Comparison of ENCODE assay signal across 13 cellular contexts in the genomic region with DNA sequence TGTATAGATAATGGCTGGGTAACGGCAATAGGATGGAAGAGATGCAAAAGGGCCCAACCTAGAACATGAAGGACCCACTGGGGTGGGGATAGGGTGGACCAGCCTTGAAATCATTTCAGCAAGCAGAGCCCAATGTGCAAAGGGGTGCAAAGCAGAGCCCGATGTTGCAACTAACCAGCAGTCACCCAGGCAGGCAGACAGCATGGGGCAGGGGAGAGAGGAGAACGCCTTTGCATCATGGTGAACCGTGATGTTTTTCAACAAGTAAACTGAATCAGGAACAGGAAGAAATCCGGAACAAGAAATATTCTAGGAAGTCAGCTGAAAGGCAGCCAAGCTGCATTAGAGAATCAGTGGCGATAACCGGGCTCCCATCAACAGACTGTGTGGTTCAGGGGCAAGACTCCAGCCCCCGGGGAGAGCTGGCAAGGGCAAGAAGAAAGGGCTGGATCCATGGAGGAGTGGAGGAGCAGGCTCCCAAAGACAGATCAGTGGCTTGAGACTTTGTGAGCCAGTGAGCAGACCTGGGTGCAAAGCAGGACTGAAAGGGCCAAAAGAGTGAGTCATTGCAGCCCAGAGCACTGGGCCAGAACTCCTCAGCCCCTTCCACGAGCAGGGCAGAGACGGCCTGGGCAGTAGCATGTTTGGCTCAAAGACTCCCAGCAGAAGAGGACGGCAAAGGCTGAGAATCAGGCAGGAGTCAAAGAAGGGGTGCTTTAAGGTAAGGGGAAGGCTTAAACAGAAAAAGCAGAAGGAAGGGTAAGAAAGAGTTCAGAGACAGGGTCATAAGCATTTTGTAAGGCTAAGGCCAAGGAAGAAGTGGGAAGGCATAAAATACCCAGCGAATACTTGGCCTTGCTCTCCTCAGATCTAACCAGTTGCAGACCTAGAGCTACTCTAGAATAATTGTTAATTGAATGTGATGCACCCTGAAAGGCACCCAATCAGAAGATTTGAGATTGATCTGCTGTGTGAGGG.
A peak's percentile ranks its signal among the peaks of the same experiment; 100 is the strongest.
DNase-seq lines count a peak whose midpoint lies in the region; ATAC-seq and TF ChIP-seq lines count a peak whose summit lies in the region.
"Had no signal": no experiment of that assay in that cellular context is flagged by ENCODE, and none has a peak within 500 bp of the region (broad histone marks: within the 10 kb centered on the region; RNA-seq: fewer than 3 reads in every experiment).

No MANE protein-coding gene starts in this region.

- POLR2A ChIA-PET in SK-N-SH (lab: Yijun Ruan, JAX): no interaction called here

- H4K20me1 ChIP-seq in SK-N-SH (ENCODE audit: insufficient read depth) (no peaks in the 10 kb centered on the region), osteoblast (ENCODE audit: insufficient read depth, low read length) (no peaks in the 10 kb centered on the region)

- H3K4me2 ChIP-seq in SK-N-SH: no peak overlapping the region
- H3K4me2 ChIP-seq in osteoblast (ENCODE audit: insufficient read depth, low read length): no peak overlapping the region

- H2AFZ ChIP-seq in SK-N-SH (ENCODE audit: low read depth) (no peak overlapping the region), osteoblast (ENCODE audit: low read length) (peak overlapping the region; percentile 6)

- H3K9me2 ChIP-seq in SK-N-SH: no peaks in the 10 kb centered on the region

- peaks cover 3% of the 10 kb centered on the region for H3K27me3 Mint-ChIP-seq in activated naive CD4-positive, alpha-beta T cell treated with anti-CD3 and anti-CD28 coated beads for 36 hours (ENCODE audit: low read depth)

- H3K9me3 ChIP-seq in SK-N-SH: 0 out of 2 replicates have a peak, but pooled peaks cover 5% of the 10 kb centered on the region
- H3K9me3 ChIP-seq in gastroesophageal sphincter: peaks cover 0 to 6% (median 0%) of the 10 kb centered on the region in 3 donors
- no peaks in the 10 kb centered on the region for H3K9me3 ChIP-seq in osteoblast (ENCODE audit: low read depth, low read length)

- H3K4me1 Mint-ChIP-seq in activated naive CD4-positive, alpha-beta T cell treated with anti-CD3 and anti-CD28 coated beads for 36 hours (ENCODE audit: low read depth): no peaks in the 10 kb centered on the region
- H3K4me1 Mint-ChIP-seq: naive B cell had no signal

- H3K36me3 ChIP-seq in SK-N-SH (replicated peaks in 1 of 2; ENCODE audit: control insufficient read depth in 1 of 2, insufficient read depth in 2 of 2, low read length in 1 of 2): no peaks in the 10 kb centered on the region
- H3K36me3 ChIP-seq in gastroesophageal sphincter: no peaks in the 10 kb centered on the region
- no peaks in the 10 kb centered on the region for H3K36me3 ChIP-seq in osteoblast (ENCODE audit: insufficient read depth, low read length)

- WGBS in SK-N-SH (ENCODE audit: low lambda C conversion rate): 36% methylated on average over 12 of the region's 12 CpGs
- WGBS in gastroesophageal sphincter (ENCODE audit: low coverage in 1 of 2), 2 donors: 56 to 60% methylated on average over 6 to 12 of the region's 12 CpGs

- DNase-seq in AG08395 (ENCODE audit: low spot score) (peak; percentile 25), SK-N-SH (no peak), osteoblast (ENCODE audit: insufficient read length, low spot score, missing footprints) (no peak), cerebellar nuclear complex (lab: John Stamatoyannopoulos, UW) (no peak), G401 (ENCODE audit: low spot score) (no peak)
- no peak for DNase-seq in activated naive CD4-positive, alpha-beta T cell treated with anti-CD3 and anti-CD28 coated beads for 36 hours
- DNase-seq: activated CD4-positive, alpha-beta T cell treated with anti-CD3 and anti-CD28 coated beads, Interleukin-2, amount 50 U/mL, for 48 hours; naive B cell; NK-92 treated with Interleukin-12 subunit alpha and Interleukin-12 subunit beta, amount 100 ng/mL, for 24 hours had no signal

- intact Hi-C loops in activated naive CD4-positive, alpha-beta T cell treated with anti-CD3 and anti-CD28 coated beads for 36 hours (cut with micrococcal nuclease): no loop called here

- TF ChIP-seq RAD21 in SK-N-SH (IDR thresholded peaks at IDR 0.05; ENCODE audit: low read length): no peak

- H3K27ac Mint-ChIP-seq in activated naive CD4-positive, alpha-beta T cell treated with anti-CD3 and anti-CD28 coated beads for 36 hours: no peak overlapping the region
- H3K27ac Mint-ChIP-seq: activated naive CD8-positive, alpha-beta T cell; naive B cell; stimulated activated naive CD8-positive, alpha-beta T cell treated with anti-CD3 and anti-CD28 coated beads, Interleukin-15, Interleukin-2, amounts not matched to agents 100 ng/mL and 50 ng/mL, for 24 hours had no signal

- H3K36me3 Mint-ChIP-seq in activated naive CD4-positive, alpha-beta T cell treated with anti-CD3 and anti-CD28 coated beads for 36 hours (ENCODE audit: low read depth): no peaks in the 10 kb centered on the region
- H3K36me3 Mint-ChIP-seq: activated naive CD8-positive, alpha-beta T cell; naive B cell had no signal

- no peak for TF ChIP-seq POLR2A in gastroesophageal sphincter (IDR thresholded peaks at IDR 0.05)

- H3K9me3 Mint-ChIP-seq in activated naive CD4-positive, alpha-beta T cell treated with anti-CD3 and anti-CD28 coated beads for 36 hours: no peaks in the 10 kb centered on the region
- H3K9me3 Mint-ChIP-seq: naive B cell; stimulated activated naive CD8-positive, alpha-beta T cell treated with anti-CD3 and anti-CD28 coated beads, Interleukin-15, Interleukin-2, amounts not matched to agents 100 ng/mL and 50 ng/mL, for 24 hours had no signal

- no peaks in the 10 kb centered on the region for H3K27me3 ChIP-seq in SK-N-SH (ENCODE audit: insufficient read depth)
- H3K27me3 ChIP-seq in gastroesophageal sphincter: no peaks in the 10 kb centered on the region
- peaks cover 9% of the 10 kb centered on the region for H3K27me3 ChIP-seq in osteoblast (ENCODE audit: insufficient read depth, low read length)

- H3K79me2 ChIP-seq in SK-N-SH (ENCODE audit: insufficient read depth) (no peaks in the 10 kb centered on the region), osteoblast (ENCODE audit: insufficient read depth, low read length) (no peaks in the 10 kb centered on the region)

- H3F3A ChIP-seq in SK-N-SH (replicated peaks; ENCODE audit: insufficient read depth): no peaks in the 10 kb centered on the region

- no peak overlapping the region for H3K4me3 Mint-ChIP-seq in activated naive CD4-positive, alpha-beta T cell treated with anti-CD3 and anti-CD28 coated beads for 36 hours
- H3K4me3 Mint-ChIP-seq: activated naive CD8-positive, alpha-beta T cell; naive B cell; stimulated activated naive CD8-positive, alpha-beta T cell treated with anti-CD3 and anti-CD28 coated beads, Interleukin-15, Interleukin-2, amounts not matched to agents 100 ng/mL and 50 ng/mL, for 24 hours had no signal

- H3K9ac ChIP-seq in SK-N-SH: no peak overlapping the region

- in situ Hi-C loops in G401 (cut with HindIII; ENCODE audit: low sequenced_read_pairs): no loop called here

- no peak overlapping the region for H3K4me3 ChIP-seq in SK-N-SH (ENCODE audit: low read depth in 2 of 2, low read length in 1 of 2)
- H3K4me3 ChIP-seq in gastroesophageal sphincter: no peak overlapping the region
- H3K4me3 ChIP-seq in osteoblast (ENCODE audit: insufficient read depth, low read length): no peak overlapping the region

- no peak for TF ChIP-seq EP300 in SK-N-SH (IDR thresholded peaks at IDR 0.05; ENCODE audit: borderline replicate concordance in 1 of 2, low read depth in 1 of 2, low read length in 1 of 2)
- TF ChIP-seq EP300 in gastroesophageal sphincter (IDR thresholded peaks at IDR 0.05): no peak

- TF ChIP-seq CTCF in SK-N-SH (IDR thresholded peaks at IDR 0.05) (no peak), gastroesophageal sphincter (IDR thresholded peaks at IDR 0.05) (no peak), osteoblast (IDR thresholded peaks at IDR 0.05; ENCODE audit: extremely low read depth, low read depth, low read length) (no peak)

- H3K4me1 ChIP-seq in SK-N-SH (ENCODE audit: control insufficient read depth in 1 of 2, insufficient read depth in 2 of 2, low read depth in 1 of 2, low read length in 1 of 2): no peaks in the 10 kb centered on the region; a peak in 1 of 4 replicates
- no peaks in the 10 kb centered on the region for H3K4me1 ChIP-seq in gastroesophageal sphincter
- peaks cover 3% of the 10 kb centered on the region for H3K4me1 ChIP-seq in osteoblast (ENCODE audit: insufficient read depth, low read length)

- H3K27ac ChIP-seq in SK-N-SH (ENCODE audit: low read depth in 2 of 2, low read length in 1 of 2): no peak overlapping the region
- peak overlapping the region in 3 of 4 donors; percentile 35 to 47 (median 42) for H3K27ac ChIP-seq in gastroesophageal sphincter
- no peak overlapping the region for H3K27ac ChIP-seq in osteoblast (ENCODE audit: low read depth, low read length)

- CTCF ChIA-PET in SK-N-SH (lab: Yijun Ruan, JAX): no interaction called here
- CTCF ChIA-PET in activated naive CD4-positive, alpha-beta T cell treated with anti-CD3 and anti-CD28 coated beads for 36 hours (lab: Charles Lee): interaction anchor here (0.6 kb wide), 1 partner anchor 66 kb away, joined by 3 read pairs; no protein-coding TSS in a partner anchor

- ATAC-seq in gastroesophageal sphincter (peak; percentile 61), GM21390 (IDR thresholded peaks at IDR 0.05; ENCODE audit: unreplicated experiment) (no peak)

TF ChIP-seq in SK-N-SH, 30 proteins besides CTCF, POLR2A, EP300 and RAD21 (continues in another document):
- TF ChIP-seq, protein P1, sequence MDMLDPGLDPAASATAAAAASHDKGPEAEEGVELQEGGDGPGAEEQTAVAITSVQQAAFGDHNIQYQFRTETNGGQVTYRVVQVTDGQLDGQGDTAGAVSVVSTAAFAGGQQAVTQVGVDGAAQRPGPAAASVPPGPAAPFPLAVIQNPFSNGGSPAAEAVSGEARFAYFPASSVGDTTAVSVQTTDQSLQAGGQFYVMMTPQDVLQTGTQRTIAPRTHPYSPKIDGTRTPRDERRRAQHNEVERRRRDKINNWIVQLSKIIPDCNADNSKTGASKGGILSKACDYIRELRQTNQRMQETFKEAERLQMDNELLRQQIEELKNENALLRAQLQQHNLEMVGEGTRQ (IDR thresholded peaks at IDR 0.05; ENCODE audit: borderline replicate concordance, low read depth, low read length): no peak
- TF ChIP-seq TCF12 (IDR thresholded peaks at IDR 0.05) (no peak), SMC3 (IDR thresholded peaks at IDR 0.05; ENCODE audit: low read depth, low read length) (no peak), FOSL2 (IDR thresholded peaks at IDR 0.05; ENCODE audit: borderline replicate concordance, low read depth) (peak; percentile 38; the same call in 1 of the 2 replicates), ELF1 (IDR thresholded peaks at IDR 0.05) (no peak), GABPA (IDR thresholded peaks at IDR 0.05; ENCODE audit: low read depth) (no peak)

Comparison
In these comparisons a context has a peak if more than half of its experiments do, and no peak if none do; other contexts are left out.
1. H3K27ac ChIP-seq: peak in gastroesophageal sphincter (3 of 4); none in SK-N-SH (0 of 2) and osteoblast (single experiment).